ENCODE assay signal across 1 cellular context in genomic region chr21:35199733-35200015, GRCh38.
TF ChIP-seq lines count a peak whose summit lies in the region.

No MANE protein-coding gene starts in this region.

TF ChIP-seq in GM12878, 131 proteins besides CTCF, POLR2A, EP300 and RAD21:
- TF ChIP-seq CREM (IDR thresholded peaks at IDR 0.05; ENCODE audit: low read depth), result no peak
- TF ChIP-seq ZZZ3 (IDR thresholded peaks at IDR 0.05; ENCODE audit: control insufficient read depth, insufficient read length, low read depth), result no peak
- no peak for TF ChIP-seq SREBF1 (IDR thresholded peaks at IDR 0.05; ENCODE audit: low read length)
- no peak for TF ChIP-seq RELA (IDR thresholded peaks at IDR 0.05; ENCODE audit: borderline replicate concordance, partially characterized antibody)
- TF ChIP-seq FOS (IDR thresholded peaks at IDR 0.05; ENCODE audit: borderline replicate concordance, extremely low read depth, insufficient read length), result no peak
- no peak for TF ChIP-seq ZNF217 (IDR thresholded peaks at IDR 0.05)
- TF ChIP-seq FOXM1 (IDR thresholded peaks at IDR 0.05; ENCODE audit: low read depth, low read length), result no peak
- no peak for TF ChIP-seq BCL3 (IDR thresholded peaks at IDR 0.05; ENCODE audit: borderline replicate concordance, insufficient read depth, low read depth, low read length, poor library complexity, severe bottlenecking)
- no peak for TF ChIP-seq ZBED1 (IDR thresholded peaks at IDR 0.05; ENCODE audit: borderline replicate concordance)
- no peak for TF ChIP-seq CUX1 (IDR thresholded peaks at IDR 0.05; ENCODE audit: insufficient replicate concordance, low read depth, low read length)
- TF ChIP-seq CHD1 (IDR thresholded peaks at IDR 0.05; ENCODE audit: low read depth, low read length), result no peak
- no peak for TF ChIP-seq HCFC1 (IDR thresholded peaks at IDR 0.05; ENCODE audit: low read length)
